1 cellular context compared by ENCODE assay signal in the genomic region with DNA sequence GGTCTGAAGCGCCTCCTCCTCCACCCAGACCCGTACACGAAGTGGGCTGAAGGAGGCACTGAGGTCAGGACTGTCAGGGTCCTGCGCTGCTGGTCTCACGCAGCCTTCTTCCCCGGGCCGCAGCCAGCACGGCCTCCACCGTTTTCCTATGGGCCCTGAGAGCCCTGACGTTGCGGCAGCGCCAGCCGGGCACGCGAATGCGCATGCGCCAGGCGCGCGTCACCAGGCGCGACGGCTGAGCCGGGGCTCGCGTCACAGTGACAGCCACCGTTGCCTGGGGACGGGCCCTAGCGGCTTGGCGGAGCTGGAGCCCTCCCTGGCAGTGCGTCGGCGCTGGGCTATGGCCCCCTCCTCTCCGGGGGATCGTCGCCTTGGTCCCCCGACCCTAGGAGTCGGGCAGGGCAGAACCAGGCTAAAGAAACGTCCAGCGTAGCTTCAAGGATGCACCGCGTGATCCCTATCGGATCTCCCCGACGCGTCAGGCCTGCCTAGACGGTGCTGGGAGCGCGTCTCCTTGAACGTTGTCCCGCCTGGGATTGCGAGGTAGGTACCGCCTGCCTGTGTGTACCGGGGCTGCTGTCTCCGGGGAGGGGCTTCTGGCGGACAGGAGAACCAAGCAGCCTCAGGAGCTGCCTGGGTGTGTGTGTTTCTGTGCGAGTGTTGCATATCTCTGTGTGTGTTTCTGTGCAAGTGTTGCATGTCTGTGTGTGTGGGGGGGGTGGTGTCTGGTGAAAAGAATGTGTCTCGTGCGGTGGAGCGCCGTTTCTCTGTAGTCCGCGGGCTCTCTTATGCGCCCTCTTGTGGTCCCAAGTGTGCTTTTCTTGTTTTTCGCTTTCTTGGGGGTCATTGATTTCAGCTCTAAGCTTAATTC.
TF ChIP-seq lines count a peak whose summit lies in the region.

No MANE protein-coding gene starts in this region.

TF ChIP-seq in K562, 482 proteins besides CTCF, POLR2A, EP300 and RAD21 (continued from another document and continues in another):
- TF ChIP-seq, protein P1, sequence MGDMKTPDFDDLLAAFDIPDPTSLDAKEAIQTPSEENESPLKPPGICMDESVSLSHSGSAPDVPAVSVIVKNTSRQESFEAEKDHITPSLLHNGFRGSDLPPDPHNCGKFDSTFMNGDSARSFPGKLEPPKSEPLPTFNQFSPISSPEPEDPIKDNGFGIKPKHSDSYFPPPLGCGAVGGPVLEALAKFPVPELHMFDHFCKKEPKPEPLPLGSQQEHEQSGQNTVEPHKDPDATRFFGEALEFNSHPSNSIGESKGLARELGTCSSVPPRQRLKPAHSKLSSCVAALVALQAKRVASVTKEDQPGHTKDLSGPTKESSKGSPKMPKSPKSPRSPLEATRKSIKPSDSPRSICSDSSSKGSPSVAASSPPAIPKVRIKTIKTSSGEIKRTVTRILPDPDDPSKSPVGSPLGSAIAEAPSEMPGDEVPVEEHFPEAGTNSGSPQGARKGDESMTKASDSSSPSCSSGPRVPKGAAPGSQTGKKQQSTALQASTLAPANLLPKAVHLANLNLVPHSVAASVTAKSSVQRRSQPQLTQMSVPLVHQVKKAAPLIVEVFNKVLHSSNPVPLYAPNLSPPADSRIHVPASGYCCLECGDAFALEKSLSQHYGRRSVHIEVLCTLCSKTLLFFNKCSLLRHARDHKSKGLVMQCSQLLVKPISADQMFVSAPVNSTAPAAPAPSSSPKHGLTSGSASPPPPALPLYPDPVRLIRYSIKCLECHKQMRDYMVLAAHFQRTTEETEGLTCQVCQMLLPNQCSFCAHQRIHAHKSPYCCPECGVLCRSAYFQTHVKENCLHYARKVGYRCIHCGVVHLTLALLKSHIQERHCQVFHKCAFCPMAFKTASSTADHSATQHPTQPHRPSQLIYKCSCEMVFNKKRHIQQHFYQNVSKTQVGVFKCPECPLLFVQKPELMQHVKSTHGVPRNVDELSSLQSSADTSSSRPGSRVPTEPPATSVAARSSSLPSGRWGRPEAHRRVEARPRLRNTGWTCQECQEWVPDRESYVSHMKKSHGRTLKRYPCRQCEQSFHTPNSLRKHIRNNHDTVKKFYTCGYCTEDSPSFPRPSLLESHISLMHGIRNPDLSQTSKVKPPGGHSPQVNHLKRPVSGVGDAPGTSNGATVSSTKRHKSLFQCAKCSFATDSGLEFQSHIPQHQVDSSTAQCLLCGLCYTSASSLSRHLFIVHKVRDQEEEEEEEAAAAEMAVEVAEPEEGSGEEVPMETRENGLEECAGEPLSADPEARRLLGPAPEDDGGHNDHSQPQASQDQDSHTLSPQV (IDR thresholded peaks at IDR 0.05): no peak
- TF ChIP-seq PHF8 (IDR thresholded peaks at IDR 0.05; ENCODE audit: borderline replicate concordance, low read length) (peak; percentile 53; the same call in 1 of the 2 replicates), RBM22 (IDR thresholded peaks at IDR 0.05; ENCODE audit: low read depth, low read length, poor library complexity, severe bottlenecking) (no peak), HNRNPUL1 (IDR thresholded peaks at IDR 0.05; ENCODE audit: low read length) (no peak), EHMT2 (IDR thresholded peaks at IDR 0.05) (peak; percentile 31; the same call in 1 of the 2 replicates), SP2 (IDR thresholded peaks at IDR 0.05; ENCODE audit: extremely low read depth, low read depth, low read length, poor library complexity, severe bottlenecking) (no peak), TRIM28 (IDR thresholded peaks at IDR 0.05) (no peak), PHB2 (IDR thresholded peaks at IDR 0.05; ENCODE audit: low read depth) (no peak), ZNF785 (CRISPR knock-in tag; IDR thresholded peaks at IDR 0.05) (no peak), MTA1 (IDR thresholded peaks at IDR 0.05; ENCODE audit: borderline replicate concordance) (peak; percentile 88), JUNB (CRISPR knock-in tag; conservative IDR thresholded peaks at IDR 0.05) (no peak), ZFP36 (IDR thresholded peaks at IDR 0.05; ENCODE audit: low read depth, low read length, partially characterized antibody) (no peak), SAP30 (IDR thresholded peaks at IDR 0.05; ENCODE audit: borderline replicate concordance, insufficient read depth, low read depth, low read length, poor library complexity, severe bottlenecking) (no peak), ZNF695 (CRISPR knock-in tag; IDR thresholded peaks at IDR 0.05) (no peak), THRAP3 (IDR thresholded peaks at IDR 0.05; ENCODE audit: borderline replicate concordance) (no peak), KLF10 (CRISPR knock-in tag; IDR thresholded peaks at IDR 0.05) (no peak), MYNN (IDR thresholded peaks at IDR 0.05) (no peak), MYNN (CRISPR knock-in tag; IDR thresholded peaks at IDR 0.05) (no peak), MTF1 (CRISPR knock-in tag; IDR thresholded peaks at IDR 0.05; ENCODE audit: borderline replicate concordance) (no peak), CREM (IDR thresholded peaks at IDR 0.05; ENCODE audit: low read depth) (peak; percentile 96)
- TF ChIP-seq, protein P2, sequence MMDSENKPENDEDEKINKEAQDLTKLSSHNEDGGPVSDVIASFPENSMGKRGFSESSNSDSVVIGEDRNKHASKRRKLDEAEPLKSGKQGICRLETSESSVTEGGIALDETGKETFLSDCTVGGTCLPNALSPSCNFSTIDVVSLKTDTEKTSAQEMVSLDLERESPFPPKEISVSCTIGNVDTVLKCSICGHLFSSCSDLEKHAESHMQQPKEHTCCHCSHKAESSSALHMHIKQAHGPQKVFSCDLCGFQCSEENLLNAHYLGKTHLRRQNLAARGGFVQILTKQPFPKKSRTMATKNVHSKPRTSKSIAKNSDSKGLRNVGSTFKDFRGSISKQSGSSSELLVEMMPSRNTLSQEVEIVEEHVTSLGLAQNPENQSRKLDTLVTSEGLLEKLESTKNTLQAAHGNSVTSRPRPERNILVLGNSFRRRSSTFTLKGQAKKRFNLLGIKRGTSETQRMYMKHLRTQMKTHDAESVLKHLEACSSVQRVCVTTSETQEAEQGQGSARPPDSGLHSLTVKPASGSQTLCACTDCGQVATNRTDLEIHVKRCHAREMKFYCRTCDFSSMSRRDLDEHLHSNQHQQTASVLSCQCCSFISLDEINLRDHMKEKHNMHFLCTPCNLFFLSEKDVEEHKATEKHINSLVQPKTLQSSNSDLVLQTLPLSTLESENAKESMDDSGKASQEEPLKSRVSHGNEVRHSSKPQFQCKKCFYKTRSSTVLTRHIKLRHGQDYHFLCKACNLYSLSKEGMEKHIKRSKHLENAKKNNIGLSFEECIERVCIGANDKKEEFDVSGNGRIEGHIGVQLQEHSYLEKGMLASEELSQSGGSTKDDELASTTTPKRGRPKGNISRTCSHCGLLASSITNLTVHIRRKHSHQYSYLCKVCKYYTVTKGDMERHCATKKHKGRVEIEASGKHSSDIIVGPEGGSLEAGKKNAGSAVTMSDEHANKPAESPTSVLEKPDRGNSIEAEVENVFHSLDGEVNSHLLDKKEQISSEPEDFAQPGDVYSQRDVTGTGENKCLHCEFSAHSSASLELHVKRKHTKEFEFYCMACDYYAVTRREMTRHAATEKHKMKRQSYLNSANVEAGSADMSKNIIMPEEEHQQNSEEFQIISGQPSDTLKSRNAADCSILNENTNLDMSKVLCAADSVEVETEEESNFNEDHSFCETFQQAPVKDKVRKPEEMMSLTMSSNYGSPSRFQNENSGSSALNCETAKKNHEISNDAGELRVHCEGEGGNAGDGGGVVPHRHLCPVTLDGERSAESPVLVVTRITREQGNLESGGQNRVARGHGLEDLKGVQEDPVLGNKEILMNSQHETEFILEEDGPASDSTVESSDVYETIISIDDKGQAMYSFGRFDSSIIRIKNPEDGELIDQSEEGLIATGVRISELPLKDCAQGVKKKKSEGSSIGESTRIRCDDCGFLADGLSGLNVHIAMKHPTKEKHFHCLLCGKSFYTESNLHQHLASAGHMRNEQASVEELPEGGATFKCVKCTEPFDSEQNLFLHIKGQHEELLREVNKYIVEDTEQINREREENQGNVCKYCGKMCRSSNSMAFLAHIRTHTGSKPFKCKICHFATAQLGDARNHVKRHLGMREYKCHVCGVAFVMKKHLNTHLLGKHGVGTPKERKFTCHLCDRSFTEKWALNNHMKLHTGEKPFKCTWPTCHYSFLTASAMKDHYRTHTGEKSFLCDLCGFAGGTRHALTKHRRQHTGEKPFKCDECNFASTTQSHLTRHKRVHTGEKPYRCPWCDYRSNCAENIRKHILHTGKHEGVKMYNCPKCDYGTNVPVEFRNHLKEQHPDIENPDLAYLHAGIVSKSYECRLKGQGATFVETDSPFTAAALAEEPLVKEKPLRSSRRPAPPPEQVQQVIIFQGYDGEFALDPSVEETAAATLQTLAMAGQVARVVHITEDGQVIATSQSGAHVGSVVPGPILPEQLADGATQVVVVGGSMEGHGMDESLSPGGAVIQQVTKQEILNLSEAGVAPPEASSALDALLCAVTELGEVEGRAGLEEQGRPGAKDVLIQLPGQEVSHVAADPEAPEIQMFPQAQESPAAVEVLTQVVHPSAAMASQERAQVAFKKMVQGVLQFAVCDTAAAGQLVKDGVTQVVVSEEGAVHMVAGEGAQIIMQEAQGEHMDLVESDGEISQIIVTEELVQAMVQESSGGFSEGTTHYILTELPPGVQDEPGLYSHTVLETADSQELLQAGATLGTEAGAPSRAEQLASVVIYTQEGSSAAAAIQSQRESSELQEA (IDR thresholded peaks at IDR 0.05; ENCODE audit: low read depth): no peak
- TF ChIP-seq, protein P3, sequence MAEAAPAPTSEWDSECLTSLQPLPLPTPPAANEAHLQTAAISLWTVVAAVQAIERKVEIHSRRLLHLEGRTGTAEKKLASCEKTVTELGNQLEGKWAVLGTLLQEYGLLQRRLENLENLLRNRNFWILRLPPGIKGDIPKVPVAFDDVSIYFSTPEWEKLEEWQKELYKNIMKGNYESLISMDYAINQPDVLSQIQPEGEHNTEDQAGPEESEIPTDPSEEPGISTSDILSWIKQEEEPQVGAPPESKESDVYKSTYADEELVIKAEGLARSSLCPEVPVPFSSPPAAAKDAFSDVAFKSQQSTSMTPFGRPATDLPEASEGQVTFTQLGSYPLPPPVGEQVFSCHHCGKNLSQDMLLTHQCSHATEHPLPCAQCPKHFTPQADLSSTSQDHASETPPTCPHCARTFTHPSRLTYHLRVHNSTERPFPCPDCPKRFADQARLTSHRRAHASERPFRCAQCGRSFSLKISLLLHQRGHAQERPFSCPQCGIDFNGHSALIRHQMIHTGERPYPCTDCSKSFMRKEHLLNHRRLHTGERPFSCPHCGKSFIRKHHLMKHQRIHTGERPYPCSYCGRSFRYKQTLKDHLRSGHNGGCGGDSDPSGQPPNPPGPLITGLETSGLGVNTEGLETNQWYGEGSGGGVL (CRISPR knock-in tag; IDR thresholded peaks at IDR 0.05): no peak
- TF ChIP-seq, protein P4, sequence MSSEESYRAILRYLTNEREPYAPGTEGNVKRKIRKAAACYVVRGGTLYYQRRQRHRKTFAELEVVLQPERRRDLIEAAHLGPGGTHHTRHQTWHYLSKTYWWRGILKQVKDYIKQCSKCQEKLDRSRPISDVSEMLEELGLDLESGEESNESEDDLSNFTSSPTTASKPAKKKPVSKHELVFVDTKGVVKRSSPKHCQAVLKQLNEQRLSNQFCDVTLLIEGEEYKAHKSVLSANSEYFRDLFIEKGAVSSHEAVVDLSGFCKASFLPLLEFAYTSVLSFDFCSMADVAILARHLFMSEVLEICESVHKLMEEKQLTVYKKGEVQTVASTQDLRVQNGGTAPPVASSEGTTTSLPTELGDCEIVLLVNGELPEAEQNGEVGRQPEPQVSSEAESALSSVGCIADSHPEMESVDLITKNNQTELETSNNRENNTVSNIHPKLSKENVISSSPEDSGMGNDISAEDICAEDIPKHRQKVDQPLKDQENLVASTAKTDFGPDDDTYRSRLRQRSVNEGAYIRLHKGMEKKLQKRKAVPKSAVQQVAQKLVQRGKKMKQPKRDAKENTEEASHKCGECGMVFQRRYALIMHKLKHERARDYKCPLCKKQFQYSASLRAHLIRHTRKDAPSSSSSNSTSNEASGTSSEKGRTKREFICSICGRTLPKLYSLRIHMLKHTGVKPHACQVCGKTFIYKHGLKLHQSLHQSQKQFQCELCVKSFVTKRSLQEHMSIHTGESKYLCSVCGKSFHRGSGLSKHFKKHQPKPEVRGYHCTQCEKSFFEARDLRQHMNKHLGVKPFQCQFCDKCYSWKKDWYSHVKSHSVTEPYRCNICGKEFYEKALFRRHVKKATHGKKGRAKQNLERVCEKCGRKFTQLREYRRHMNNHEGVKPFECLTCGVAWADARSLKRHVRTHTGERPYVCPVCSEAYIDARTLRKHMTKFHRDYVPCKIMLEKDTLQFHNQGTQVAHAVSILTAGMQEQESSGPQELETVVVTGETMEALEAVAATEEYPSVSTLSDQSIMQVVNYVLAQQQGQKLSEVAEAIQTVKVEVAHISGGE (CRISPR knock-in tag; IDR thresholded peaks at IDR 0.05): no peak
- TF ChIP-seq, protein P5, sequence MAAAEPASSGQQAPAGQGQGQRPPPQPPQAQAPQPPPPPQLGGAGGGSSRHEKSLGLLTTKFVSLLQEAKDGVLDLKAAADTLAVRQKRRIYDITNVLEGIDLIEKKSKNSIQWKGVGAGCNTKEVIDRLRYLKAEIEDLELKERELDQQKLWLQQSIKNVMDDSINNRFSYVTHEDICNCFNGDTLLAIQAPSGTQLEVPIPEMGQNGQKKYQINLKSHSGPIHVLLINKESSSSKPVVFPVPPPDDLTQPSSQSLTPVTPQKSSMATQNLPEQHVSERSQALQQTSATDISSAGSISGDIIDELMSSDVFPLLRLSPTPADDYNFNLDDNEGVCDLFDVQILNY (CRISPR knock-in tag; IDR thresholded peaks at IDR 0.05): no peak
- TF ChIP-seq, protein P6, sequence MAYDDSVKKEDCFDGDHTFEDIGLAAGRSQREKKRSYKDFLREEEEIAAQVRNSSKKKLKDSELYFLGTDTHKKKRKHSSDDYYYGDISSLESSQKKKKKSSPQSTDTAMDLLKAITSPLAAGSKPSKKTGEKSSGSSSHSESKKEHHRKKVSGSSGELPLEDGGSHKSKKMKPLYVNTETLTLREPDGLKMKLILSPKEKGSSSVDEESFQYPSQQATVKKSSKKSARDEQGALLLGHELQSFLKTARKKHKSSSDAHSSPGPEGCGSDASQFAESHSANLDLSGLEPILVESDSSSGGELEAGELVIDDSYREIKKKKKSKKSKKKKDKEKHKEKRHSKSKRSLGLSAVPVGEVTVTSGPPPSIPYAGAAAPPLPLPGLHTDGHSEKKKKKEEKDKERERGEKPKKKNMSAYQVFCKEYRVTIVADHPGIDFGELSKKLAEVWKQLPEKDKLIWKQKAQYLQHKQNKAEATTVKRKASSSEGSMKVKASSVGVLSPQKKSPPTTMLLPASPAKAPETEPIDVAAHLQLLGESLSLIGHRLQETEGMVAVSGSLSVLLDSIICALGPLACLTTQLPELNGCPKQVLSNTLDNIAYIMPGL (CRISPR knock-in tag; IDR thresholded peaks at IDR 0.05): no peak
- TF ChIP-seq, protein P7, sequence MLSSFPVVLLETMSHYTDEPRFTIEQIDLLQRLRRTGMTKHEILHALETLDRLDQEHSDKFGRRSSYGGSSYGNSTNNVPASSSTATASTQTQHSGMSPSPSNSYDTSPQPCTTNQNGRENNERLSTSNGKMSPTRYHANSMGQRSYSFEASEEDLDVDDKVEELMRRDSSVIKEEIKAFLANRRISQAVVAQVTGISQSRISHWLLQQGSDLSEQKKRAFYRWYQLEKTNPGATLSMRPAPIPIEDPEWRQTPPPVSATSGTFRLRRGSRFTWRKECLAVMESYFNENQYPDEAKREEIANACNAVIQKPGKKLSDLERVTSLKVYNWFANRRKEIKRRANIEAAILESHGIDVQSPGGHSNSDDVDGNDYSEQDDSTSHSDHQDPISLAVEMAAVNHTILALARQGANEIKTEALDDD (IDR thresholded peaks at IDR 0.05): no peak
- TF ChIP-seq, protein P8, sequence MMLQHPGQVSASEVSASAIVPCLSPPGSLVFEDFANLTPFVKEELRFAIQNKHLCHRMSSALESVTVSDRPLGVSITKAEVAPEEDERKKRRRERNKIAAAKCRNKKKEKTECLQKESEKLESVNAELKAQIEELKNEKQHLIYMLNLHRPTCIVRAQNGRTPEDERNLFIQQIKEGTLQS (IDR thresholded peaks at IDR 0.05): no peak
- TF ChIP-seq, protein P8 (CRISPR knock-in tag; conservative IDR thresholded peaks at IDR 0.05): no peak
